In genomic region chr3:177333535-177334495, GRCh38 we compare ENCODE assay signal across 14 cellular contexts.
DNase-seq lines count a peak whose midpoint lies in the region; ATAC-seq and TF ChIP-seq lines count a peak whose summit lies in the region.
"Had no signal": no experiment of that assay in that cellular context is flagged by ENCODE, and none has a peak within 500 bp of the region (broad histone marks: within the 10 kb centered on the region; RNA-seq: fewer than 3 reads in every experiment).

No MANE protein-coding gene starts in this region.

- intact Hi-C loops in posterior vena cava (cut with DNase I), result no loop called here

- ATAC-seq in activated naive CD8-positive, alpha-beta T cell treated with anti-CD3 and anti-CD28 coated beads, Interleukin-2, amount 50 U/mL, for 24 hours, result no peak
- ATAC-seq: left colon had no signal

- no peaks in the 10 kb centered on the region for H3K27me3 ChIP-seq in HL-60 (ENCODE audit: insufficient read depth, poor library complexity, severe bottlenecking)
- no peaks in the 10 kb centered on the region for H3K27me3 ChIP-seq in HAP-1 (ENCODE audit: low read depth)
- H3K27me3 ChIP-seq: ovary had no signal

- no peaks in the 10 kb centered on the region for H3K36me3 Mint-ChIP-seq in activated naive CD8-positive, alpha-beta T cell treated with anti-CD3 and anti-CD28 coated beads, Interleukin-2, amount 50 U/mL, for 24 hours (ENCODE audit: low read depth)

- no peaks in the 10 kb centered on the region for H3K9me3 ChIP-seq in HAP-1
- H3K9me3 ChIP-seq: ovary, thoracic aorta had no signal

- H3K4me3 ChIP-seq in HL-60 (replicated peaks; ENCODE audit: insufficient read depth, low read length) (no peak overlapping the region), HAP-1 (no peak overlapping the region)
- H3K4me3 ChIP-seq: ovary, thoracic aorta had no signal

- DNase-seq in HL-60 (ENCODE audit: low read depth in 1 of 2, low spot score in 1 of 2), result peak; percentile 49 to 54
- peak; percentile 71 to 75 for DNase-seq in NOMO-1 (lab: John Stamatoyannopoulos, UW; ENCODE audit: unreplicated experiment in 2 of 2)
- peak; percentile 33 for DNase-seq in fibroblast of gingiva (ENCODE audit: low read depth)
- DNase-seq in posterior vena cava (ENCODE audit: low spot score), result peak; percentile 87
- no peak for DNase-seq in activated CD4-positive, CD25-positive, alpha-beta regulatory T cell (lab: John Stamatoyannopoulos, UW)
- no peak for DNase-seq in HAP-1 (ENCODE audit: low spot score in 2 of 2)
- DNase-seq in activated naive CD8-positive, alpha-beta T cell treated with anti-CD3 and anti-CD28 coated beads, Interleukin-2, amount 50 U/mL, for 24 hours, result no peak
- DNase-seq in NCI-H1092 (lab: John Stamatoyannopoulos, UW), result no peak
- DNase-seq: central memory CD4-positive, alpha-beta T cell; COR-L47; left colon; NCI-H1048 had no signal

- H3K9me3 Mint-ChIP-seq in activated naive CD8-positive, alpha-beta T cell treated with anti-CD3 and anti-CD28 coated beads, Interleukin-2, amount 50 U/mL, for 24 hours, result no peaks in the 10 kb centered on the region

- peaks cover 49% of the 10 kb centered on the region for H3K4me1 Mint-ChIP-seq in activated naive CD8-positive, alpha-beta T cell treated with anti-CD3 and anti-CD28 coated beads, Interleukin-2, amount 50 U/mL, for 24 hours

- peaks cover 2% of the 10 kb centered on the region for H3K27me3 Mint-ChIP-seq in activated naive CD8-positive, alpha-beta T cell treated with anti-CD3 and anti-CD28 coated beads, Interleukin-2, amount 50 U/mL, for 24 hours

- H3K4me3 Mint-ChIP-seq in activated naive CD8-positive, alpha-beta T cell treated with anti-CD3 and anti-CD28 coated beads, Interleukin-2, amount 50 U/mL, for 24 hours, result no peak overlapping the region

- in situ Hi-C loops in HAP-1 (cut with MboI; ENCODE audit: low sequenced_read_pairs), result no loop called here

- no peak for TF ChIP-seq CTCF in HL-60 (IDR thresholded peaks at IDR 0.05; ENCODE audit: insufficient read depth, low read length)

- peaks cover 25% of the 10 kb centered on the region for H3K4me1 ChIP-seq in HAP-1

- peak overlapping the region; percentile 22; the same call in 1 of the 2 replicates for H3K27ac ChIP-seq in HL-60 (replicated peaks)
- H3K27ac ChIP-seq: ovary had no signal

- no peak overlapping the region for H3K27ac Mint-ChIP-seq in activated naive CD8-positive, alpha-beta T cell treated with anti-CD3 and anti-CD28 coated beads, Interleukin-2, amount 50 U/mL, for 24 hours

- no peaks in the 10 kb centered on the region for H3K36me3 ChIP-seq in HAP-1 (replicated peaks)
- H3K36me3 ChIP-seq: ovary, thoracic aorta had no signal

Comparison
In these comparisons a context has a peak if more than half of its experiments do, and no peak if none do; other contexts are left out.
1. DNase-seq: peak in HL-60 (2 of 2), NOMO-1 (2 of 2), fibroblast of gingiva (single experiment) and posterior vena cava (single experiment); none in activated CD4-positive, CD25-positive, alpha-beta regulatory T cell (0 of 4), HAP-1 (0 of 2), activated naive CD8-positive, alpha-beta T cell treated with anti-CD3 and anti-CD28 coated beads, Interleukin-2, amount 50 U/mL, for 24 hours (single experiment) and NCI-H1092 (single experiment).